Comparison of ENCODE assay signal across 1 cellular context in the genomic region with DNA sequence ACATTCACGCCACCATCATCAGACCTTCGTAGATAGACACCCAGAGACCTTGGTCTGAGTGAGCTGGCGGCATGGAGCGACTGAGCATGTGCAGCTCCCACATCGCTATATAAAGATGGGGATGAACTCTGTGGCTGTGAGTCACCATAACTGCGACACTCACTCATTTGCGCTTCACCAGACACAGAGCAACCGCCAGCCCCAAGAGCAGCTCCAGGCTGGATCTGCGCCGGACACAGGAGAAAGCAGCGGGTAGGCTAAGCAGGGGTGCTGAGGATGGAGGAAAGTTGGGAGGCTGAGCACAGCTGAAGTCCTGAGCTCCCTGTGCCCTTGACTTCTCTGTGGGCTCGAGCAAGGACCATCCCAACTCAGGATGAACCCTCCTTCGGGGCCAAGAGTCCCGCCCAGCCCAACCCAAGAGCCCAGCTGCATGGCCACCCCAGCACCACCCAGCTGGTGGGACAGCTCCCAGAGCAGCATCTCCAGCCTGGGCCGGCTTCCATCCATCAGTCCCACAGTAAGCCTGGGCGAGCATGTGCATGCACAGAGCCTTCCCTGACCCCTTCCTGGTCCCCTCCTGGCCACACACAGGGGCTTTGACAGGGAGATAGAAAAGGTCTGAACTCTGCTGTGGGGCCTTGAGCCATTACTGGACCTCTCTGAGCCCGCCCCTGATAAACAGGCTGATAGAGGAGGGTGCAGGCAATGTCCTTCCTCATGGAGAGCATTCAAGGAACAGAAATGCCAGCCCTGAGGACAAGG.
TF ChIP-seq lines count a peak whose summit lies in the region.

A gene with protein sequence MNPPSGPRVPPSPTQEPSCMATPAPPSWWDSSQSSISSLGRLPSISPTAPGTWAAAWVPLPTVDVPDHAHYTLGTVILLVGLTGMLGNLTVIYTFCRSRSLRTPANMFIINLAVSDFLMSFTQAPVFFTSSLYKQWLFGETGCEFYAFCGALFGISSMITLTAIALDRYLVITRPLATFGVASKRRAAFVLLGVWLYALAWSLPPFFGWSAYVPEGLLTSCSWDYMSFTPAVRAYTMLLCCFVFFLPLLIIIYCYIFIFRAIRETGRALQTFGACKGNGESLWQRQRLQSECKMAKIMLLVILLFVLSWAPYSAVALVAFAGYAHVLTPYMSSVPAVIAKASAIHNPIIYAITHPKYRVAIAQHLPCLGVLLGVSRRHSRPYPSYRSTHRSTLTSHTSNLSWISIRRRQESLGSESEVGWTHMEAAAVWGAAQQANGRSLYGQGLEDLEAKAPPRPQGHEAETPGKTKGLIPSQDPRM (plus strand): TSS at position 137 of the 762 bp plus-strand sequence. CDS start 237 bp downstream, at position 374.

TF ChIP-seq in K562, 482 proteins besides CTCF, POLR2A, EP300 and RAD21 (continued from another document):
- TF ChIP-seq, protein P1, sequence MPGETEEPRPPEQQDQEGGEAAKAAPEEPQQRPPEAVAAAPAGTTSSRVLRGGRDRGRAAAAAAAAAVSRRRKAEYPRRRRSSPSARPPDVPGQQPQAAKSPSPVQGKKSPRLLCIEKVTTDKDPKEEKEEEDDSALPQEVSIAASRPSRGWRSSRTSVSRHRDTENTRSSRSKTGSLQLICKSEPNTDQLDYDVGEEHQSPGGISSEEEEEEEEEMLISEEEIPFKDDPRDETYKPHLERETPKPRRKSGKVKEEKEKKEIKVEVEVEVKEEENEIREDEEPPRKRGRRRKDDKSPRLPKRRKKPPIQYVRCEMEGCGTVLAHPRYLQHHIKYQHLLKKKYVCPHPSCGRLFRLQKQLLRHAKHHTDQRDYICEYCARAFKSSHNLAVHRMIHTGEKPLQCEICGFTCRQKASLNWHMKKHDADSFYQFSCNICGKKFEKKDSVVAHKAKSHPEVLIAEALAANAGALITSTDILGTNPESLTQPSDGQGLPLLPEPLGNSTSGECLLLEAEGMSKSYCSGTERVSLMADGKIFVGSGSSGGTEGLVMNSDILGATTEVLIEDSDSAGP (CRISPR knock-in tag; IDR thresholded peaks at IDR 0.05), result no peak
- 0 out of 2 replicates have a peak, but pooled peaks have one; percentile 32 for TF ChIP-seq FOSL1 (tag; conservative IDR thresholded peaks at IDR 0.05)
- no peak for TF ChIP-seq CREB1 (IDR thresholded peaks at IDR 0.05)
- TF ChIP-seq CREB1 (CRISPR knock-in tag; IDR thresholded peaks at IDR 0.05), result peak; percentile 14; the same call in 1 of the 2 replicates
- peak; percentile 47; the same call in 1 of the 2 replicates for TF ChIP-seq CREM (IDR thresholded peaks at IDR 0.05; ENCODE audit: low read depth)
- TF ChIP-seq TRIM24 (IDR thresholded peaks at IDR 0.05), result no peak
- no peak for TF ChIP-seq NR2C1 (IDR thresholded peaks at IDR 0.05)
- no peak for TF ChIP-seq NR2C1 (tag; IDR thresholded peaks at IDR 0.05)
- TF ChIP-seq, protein P2, sequence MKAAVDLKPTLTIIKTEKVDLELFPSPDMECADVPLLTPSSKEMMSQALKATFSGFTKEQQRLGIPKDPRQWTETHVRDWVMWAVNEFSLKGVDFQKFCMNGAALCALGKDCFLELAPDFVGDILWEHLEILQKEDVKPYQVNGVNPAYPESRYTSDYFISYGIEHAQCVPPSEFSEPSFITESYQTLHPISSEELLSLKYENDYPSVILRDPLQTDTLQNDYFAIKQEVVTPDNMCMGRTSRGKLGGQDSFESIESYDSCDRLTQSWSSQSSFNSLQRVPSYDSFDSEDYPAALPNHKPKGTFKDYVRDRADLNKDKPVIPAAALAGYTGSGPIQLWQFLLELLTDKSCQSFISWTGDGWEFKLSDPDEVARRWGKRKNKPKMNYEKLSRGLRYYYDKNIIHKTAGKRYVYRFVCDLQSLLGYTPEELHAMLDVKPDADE (conservative IDR thresholded peaks at IDR 0.05; ENCODE audit: control insufficient read depth, low read depth, low read length), result no peak
- no peak for TF ChIP-seq MBD2 (IDR thresholded peaks at IDR 0.05; ENCODE audit: borderline replicate concordance, low read depth)
- no peak for TF ChIP-seq GABPB2 (CRISPR knock-in tag; conservative IDR thresholded peaks at IDR 0.05)
- TF ChIP-seq, protein P3, sequence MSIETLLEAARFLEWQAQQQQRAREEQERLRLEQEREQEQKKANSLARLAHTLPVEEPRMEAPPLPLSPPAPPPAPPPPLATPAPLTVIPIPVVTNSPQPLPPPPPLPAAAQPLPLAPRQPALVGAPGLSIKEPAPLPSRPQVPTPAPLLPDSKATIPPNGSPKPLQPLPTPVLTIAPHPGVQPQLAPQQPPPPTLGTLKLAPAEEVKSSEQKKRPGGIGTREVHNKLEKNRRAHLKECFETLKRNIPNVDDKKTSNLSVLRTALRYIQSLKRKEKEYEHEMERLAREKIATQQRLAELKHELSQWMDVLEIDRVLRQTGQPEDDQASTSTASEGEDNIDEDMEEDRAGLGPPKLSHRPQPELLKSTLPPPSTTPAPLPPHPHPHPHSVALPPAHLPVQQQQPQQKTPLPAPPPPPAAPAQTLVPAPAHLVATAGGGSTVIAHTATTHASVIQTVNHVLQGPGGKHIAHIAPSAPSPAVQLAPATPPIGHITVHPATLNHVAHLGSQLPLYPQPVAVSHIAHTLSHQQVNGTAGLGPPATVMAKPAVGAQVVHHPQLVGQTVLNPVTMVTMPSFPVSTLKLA (conservative IDR thresholded peaks at IDR 0.05), result no peak
- TF ChIP-seq, protein P4, sequence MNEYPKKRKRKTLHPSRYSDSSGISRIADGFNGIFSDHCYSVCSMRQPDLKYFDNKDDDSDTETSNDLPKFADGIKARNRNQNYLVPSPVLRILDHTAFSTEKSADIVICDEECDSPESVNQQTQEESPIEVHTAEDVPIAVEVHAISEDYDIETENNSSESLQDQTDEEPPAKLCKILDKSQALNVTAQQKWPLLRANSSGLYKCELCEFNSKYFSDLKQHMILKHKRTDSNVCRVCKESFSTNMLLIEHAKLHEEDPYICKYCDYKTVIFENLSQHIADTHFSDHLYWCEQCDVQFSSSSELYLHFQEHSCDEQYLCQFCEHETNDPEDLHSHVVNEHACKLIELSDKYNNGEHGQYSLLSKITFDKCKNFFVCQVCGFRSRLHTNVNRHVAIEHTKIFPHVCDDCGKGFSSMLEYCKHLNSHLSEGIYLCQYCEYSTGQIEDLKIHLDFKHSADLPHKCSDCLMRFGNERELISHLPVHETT (CRISPR knock-in tag; conservative IDR thresholded peaks at IDR 0.05 in 1 of 2, IDR thresholded peaks at IDR 0.05 in 1 of 2), result no peak
- TF ChIP-seq, protein P5, sequence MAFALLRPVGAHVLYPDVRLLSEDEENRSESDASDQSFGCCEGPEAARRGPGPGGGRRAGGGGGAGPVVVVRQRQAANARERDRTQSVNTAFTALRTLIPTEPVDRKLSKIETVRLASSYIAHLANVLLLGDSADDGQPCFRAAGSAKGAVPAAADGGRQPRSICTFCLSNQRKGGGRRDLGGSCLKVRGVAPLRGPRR (CRISPR knock-in tag; IDR thresholded peaks at IDR 0.05), result no peak
